15 cellular contexts compared by ENCODE assay signal in genomic region chr15:60070838-60071493, GRCh38.
DNase-seq lines count a peak whose midpoint lies in the region; ATAC-seq, FAIRE-seq and TF ChIP-seq lines count a peak whose summit lies in the region.
"Had no signal": no experiment of that assay in that cellular context is flagged by ENCODE, and none has a peak within 500 bp of the region (broad histone marks: within the 10 kb centered on the region; RNA-seq: fewer than 3 reads in every experiment).

No MANE protein-coding gene starts in this region.

- H3K4me1 Mint-ChIP-seq in nephron progenitor cell (peaks cover 68% of the 10 kb centered on the region), T-cell (peaks cover 7 to 15% (median 13%) of the 10 kb centered on the region in 3 donors)

- H3K9me3 Mint-ChIP-seq in nephron progenitor cell (no peaks in the 10 kb centered on the region), T-cell (no peaks in the 10 kb centered on the region)

- H3K4me3 Mint-ChIP-seq in nephron progenitor cell (no peak overlapping the region), T-cell (no peak overlapping the region)
- H3K4me3 Mint-ChIP-seq: CD4-positive, alpha-beta memory T cell had no signal

- H2BK15ac ChIP-seq in H1 (ENCODE audit: low read length) = 0 out of 2 replicates have a peak overlapping the region, but pooled peaks have one; percentile 10

- H3K36me3 ChIP-seq in PC-3 (ENCODE audit: low read depth, low read length) (no peaks in the 10 kb centered on the region), H1 (ENCODE audit: control insufficient read depth in 2 of 4, insufficient read depth in 4 of 4, low read length in 3 of 4) (no peaks in the 10 kb centered on the region)
- H3K36me3 ChIP-seq: thoracic aorta had no signal

- H3K14ac ChIP-seq in H1 (ENCODE audit: insufficient read length) = no peak overlapping the region

- intact Hi-C loops in PC-3 (cut with micrococcal nuclease) = loop anchor here (5.0 to 10.0 kb wide), 2 partner anchors 46 to 56 kb away; no protein-coding TSS in a partner anchor

- ATAC-seq in PC-3 = peak; percentile 77
- ATAC-seq in GM21515 (IDR thresholded peaks at IDR 0.05; ENCODE audit: unreplicated experiment) = no peak
- ATAC-seq in HG02588 (IDR thresholded peaks at IDR 0.05; ENCODE audit: unreplicated experiment) = no peak
- ATAC-seq in T-cell (replicated peaks in 1 of 4) = no peak

- no peak overlapping the region for H3K4ac ChIP-seq in H1 (replicated peaks; ENCODE audit: insufficient read length, low read depth, low read length)

- no peak overlapping the region for H2BK20ac ChIP-seq in H1 (ENCODE audit: low read length)

- H3K56ac ChIP-seq in H1 (replicated peaks; ENCODE audit: insufficient read length, low read depth, low read length) = no peak overlapping the region

- no peak overlapping the region for H2AK5ac ChIP-seq in H1 (ENCODE audit: low read depth, low read length)

- no peaks in the 10 kb centered on the region for H3F3A ChIP-seq in PC-3 (ENCODE audit: low read length, unreplicated experiment)

- TF ChIP-seq POLR2A in H1 (IDR thresholded peaks at IDR 0.05; ENCODE audit: control extremely low read depth in 1 of 2, low read depth in 2 of 2, low read length in 2 of 2) = no peak

- H3K9me2 ChIP-seq in PC-3 (replicated peaks; ENCODE audit: low read length) = no peaks in the 10 kb centered on the region

- H3K4me3 ChIP-seq in PC-3 (ENCODE audit: low read length) (no peak overlapping the region), H1 (ENCODE audit: extremely low read depth in 1 of 4, insufficient read depth in 2 of 4, low read depth in 3 of 4, low read length in 4 of 4) (no peak overlapping the region)
- H3K4me3 ChIP-seq: thoracic aorta had no signal

- peak overlapping the region; percentile 47 for H3K4me2 ChIP-seq in PC-3 (ENCODE audit: low read length)
- no peak overlapping the region for H3K4me2 ChIP-seq in H1 (ENCODE audit: insufficient read depth in 1 of 2, low read depth in 2 of 2, low read length in 2 of 2)

- TF ChIP-seq RAD21 in H1 (IDR thresholded peaks at IDR 0.05 in 1 of 2, conservative IDR thresholded peaks at IDR 0.05 in 1 of 2; ENCODE audit: low read depth in 2 of 2, low read length in 2 of 2) = no peak

- peak; percentile 92 for DNase-seq in EH (ENCODE audit: low read depth)
- peak; percentile 89 for DNase-seq in PC-3
- DNase-seq in H1 (ENCODE audit: low read depth in 1 of 2, low spot score in 2 of 2) = no peak
- no peak for DNase-seq in nephron progenitor cell
- no peak for DNase-seq in DMS153 (lab: John Stamatoyannopoulos, UW)
- DNase-seq in T-cell = no peak
- DNase-seq: CD4-positive, alpha-beta memory T cell; head of caudate nucleus; mesendoderm; NCI-H2029 treated with DMSO at 0.1 percent for 48 hours; OCI-M1; retina had no signal

- H3K27me3 ChIP-seq in PC-3 (ENCODE audit: low read length) (no peaks in the 10 kb centered on the region), H1 (replicated peaks in 1 of 4; ENCODE audit: control insufficient read depth in 3 of 4, extremely low read depth in 1 of 4, insufficient read depth in 3 of 4, low read length in 3 of 4) (no peaks in the 10 kb centered on the region)

- no peak overlapping the region for H2BK5ac ChIP-seq in H1 (ENCODE audit: low read depth, low read length)

- H4K8ac ChIP-seq in H1 (ENCODE audit: extremely low read depth, insufficient read depth, low read length) = no peak overlapping the region

- TF ChIP-seq CTCF in PC-3 (conservative IDR thresholded peaks at IDR 0.05; ENCODE audit: low read depth, low read length) (no peak), H1 (IDR thresholded peaks at IDR 0.05; ENCODE audit: control extremely low read depth in 1 of 3, insufficient read depth in 1 of 3, low read depth in 1 of 3, low read length in 3 of 3) (no peak), nephron progenitor cell (IDR thresholded peaks at IDR 0.05) (no peak)

- POLR2A ChIA-PET in PC-3 (lab: Charles Lee; ENCODE audit: unreplicated experiment) (no interaction called here), H1 (lab: Charles Lee; ENCODE audit: partially characterized antibody) (interaction anchor here (0.6 kb wide), 1 partner anchor 54 kb away, joined by 3 read pairs; no protein-coding TSS in a partner anchor), T-cell (lab: Charles Lee) (interaction anchor here in 1 of 2 donors (0.7 kb wide), 1 partner anchor 15 kb away, joined by 4 read pairs; no protein-coding TSS in a partner anchor)

- WGBS in H1 (ENCODE audit: extremely low coverage in 1 of 2, insufficient coverage in 1 of 2, insufficient read length in 1 of 2, insufficient replicate concordance in 2 of 2, low coverage in 1 of 2, low lambda C conversion rate in 2 of 2, missing lambda C conversion rate in 1 of 2), 2 experiments = 86% methylated on average over 8 of the region's 8 CpGs; no CpG with 5 or more reads in 1 of the 2 experiments

- H2BK120ac ChIP-seq in H1 (replicated peaks; ENCODE audit: low read depth, low read length) = no peak overlapping the region

- peak overlapping the region; percentile 77 for H2AFZ ChIP-seq in PC-3 (ENCODE audit: low read length)
- H2AFZ ChIP-seq in H1 (ENCODE audit: low read length) = 0 out of 2 replicates have a peak overlapping the region, but pooled peaks have one; percentile 9

- H3K27ac ChIP-seq in PC-3 (ENCODE audit: low read length) (peak overlapping the region; percentile 67), H1 (ENCODE audit: low read depth, low read length) (no peak overlapping the region)
- H3K27ac ChIP-seq: thoracic aorta had no signal

- CTCF ChIA-PET in PC-3 (lab: Charles Lee) = interaction anchor here (0.6 to 1.0 kb wide), 2 partner anchors 8 to 88 kb away, joined by 3 read pairs; no protein-coding TSS in a partner anchor
- CTCF ChIA-PET in H1 (lab: Charles Lee; ENCODE audit: partially characterized antibody) = interaction anchor here (0.9 to 1.8 kb wide), 5 partner anchors 9 to 331 kb away, joined by 3 to 7 read pairs (median 3); no protein-coding TSS in a partner anchor
- CTCF ChIA-PET in T-cell (lab: Charles Lee) = no interaction called here

- no peaks in the 10 kb centered on the region for H4K20me1 ChIP-seq in PC-3 (ENCODE audit: low read length)
- no peaks in the 10 kb centered on the region for H4K20me1 ChIP-seq in H1 (replicated peaks in 1 of 2; ENCODE audit: control insufficient read depth in 1 of 2, insufficient read depth in 2 of 2, low read length in 2 of 2)

- BruUV-seq in PC-3 (replicated peaks; lab: Mats Ljungman, UMichigan) = no TSS peak

- H3K4me1 ChIP-seq in PC-3 (ENCODE audit: insufficient read depth, low read length) (peaks cover 21% of the 10 kb centered on the region), H1 (replicated peaks in 1 of 4; ENCODE audit: control insufficient read depth in 3 of 4, insufficient read depth in 4 of 4, low read length in 3 of 4) (peaks cover 0 to 8% (median 5%) of the 10 kb centered on the region in 4 experiments; a peak in 6 of 7 replicates)

- H3K9me3 ChIP-seq in PC-3 (ENCODE audit: low read length) = no peaks in the 10 kb centered on the region
- H3K9me3 ChIP-seq in H1 (ENCODE audit: insufficient read depth in 2 of 2, low read depth in 1 of 2, low read length in 1 of 2) = 0 out of 4 replicates have a peak, but pooled peaks cover 0 to 3% of the 10 kb centered on the region in 2 experiments

- H3K9ac ChIP-seq in PC-3 (ENCODE audit: low read length) (peak overlapping the region; percentile 41; the same call in 1 of the 2 replicates), H1 (replicated peaks in 1 of 4; ENCODE audit: extremely low read depth in 1 of 4, low read depth in 3 of 4, low read length in 3 of 4) (no peak overlapping the region)

- no peak overlapping the region for H4K5ac ChIP-seq in H1 (ENCODE audit: insufficient read length, low read depth, low read length)

- peaks cover 11% of the 10 kb centered on the region for H3K27me3 Mint-ChIP-seq in nephron progenitor cell (ENCODE audit: low read depth, poor library complexity)
- H3K27me3 Mint-ChIP-seq in T-cell = peaks cover 6 to 9% of the 10 kb centered on the region in 2 donors

- H3K79me1 ChIP-seq in H1 (ENCODE audit: low read depth, low read length) = no peaks in the 10 kb centered on the region

- H2BK12ac ChIP-seq in H1 (ENCODE audit: low read depth, low read length) = no peak overlapping the region

- H4K91ac ChIP-seq in H1 (replicated peaks; ENCODE audit: insufficient read length, low read length) = peak overlapping the region; percentile 57

- H3K23me2 ChIP-seq in H1 (ENCODE audit: low read depth, low read length) = no peaks in the 10 kb centered on the region

- H3K23ac ChIP-seq in H1 (ENCODE audit: insufficient read length) = no peak overlapping the region

- FAIRE-seq in H1 (lab: Jason Lieb, UNC) = no peak

- no peak overlapping the region for H3K18ac ChIP-seq in H1 (ENCODE audit: extremely low read depth, low read length)

- H3K79me2 ChIP-seq in PC-3 (ENCODE audit: low read length) (no peaks in the 10 kb centered on the region), H1 (ENCODE audit: control insufficient read depth in 1 of 2, insufficient read depth in 2 of 2, low read length in 2 of 2) (no peaks in the 10 kb centered on the region)

- H3K27ac Mint-ChIP-seq in nephron progenitor cell = peak overlapping the region; percentile 80
- H3K27ac Mint-ChIP-seq in T-cell = no peak overlapping the region
- H3K27ac Mint-ChIP-seq: CD4-positive, alpha-beta memory T cell had no signal

- no peaks in the 10 kb centered on the region for H3K36me3 Mint-ChIP-seq in nephron progenitor cell (ENCODE audit: low read depth)
- no peaks in the 10 kb centered on the region for H3K36me3 Mint-ChIP-seq in T-cell
- H3K36me3 Mint-ChIP-seq: CD4-positive, alpha-beta memory T cell had no signal

- no peak for TF ChIP-seq EP300 in H1 (IDR thresholded peaks at IDR 0.05; ENCODE audit: borderline replicate concordance in 1 of 2, low read depth in 2 of 2, low read length in 2 of 2)

TF ChIP-seq in H1, 55 proteins besides CTCF, POLR2A, EP300 and RAD21:
- TF ChIP-seq SP1 (IDR thresholded peaks at IDR 0.05; ENCODE audit: low read depth, low read length) (no peak), RBBP5 (IDR thresholded peaks at IDR 0.05; ENCODE audit: borderline replicate concordance, low read depth, low read length) (no peak), KDM5A (IDR thresholded peaks at IDR 0.05; ENCODE audit: low read length) (no peak)

Comparison
In these comparisons a context has a peak if more than half of its experiments do, and no peak if none do; other contexts are left out.
1. DNase-seq: peak in EH (single experiment) and PC-3 (single experiment); none in H1 (0 of 2), nephron progenitor cell (single experiment), DMS153 (single experiment) and T-cell (0 of 34).
2. CTCF ChIA-PET loops: an anchor here in PC-3 (0.6 to 1.0 kb wide) and H1 (0.9 to 1.8 kb wide); none called in T-cell.